In genomic region chr7:1758417-1758858, GRCh38 we compare ENCODE assay signal across 9 cellular contexts.
DNase-seq lines count a peak whose midpoint lies in the region; ATAC-seq and TF ChIP-seq lines count a peak whose summit lies in the region.
"Had no signal": no experiment of that assay in that cellular context is flagged by ENCODE, and none has a peak within 500 bp of the region (broad histone marks: within the 10 kb centered on the region; RNA-seq: fewer than 3 reads in every experiment).

No MANE protein-coding gene starts in this region.

- no peak for TF ChIP-seq POLR2A in gastrocnemius medialis (IDR thresholded peaks at IDR 0.05)

- H3K4me3 ChIP-seq in GM12875 (ENCODE audit: low read depth, low read length) (no peak overlapping the region), fibroblast of pulmonary artery (replicated peaks; ENCODE audit: low read depth, low read length) (no peak overlapping the region), gastrocnemius medialis (no peak overlapping the region)
- H3K4me3 ChIP-seq: dorsolateral prefrontal cortex had no signal

- ATAC-seq in gastrocnemius medialis, result peak; percentile 79 to 82
- ATAC-seq in HG02623 (IDR thresholded peaks at IDR 0.05; ENCODE audit: unreplicated experiment), result no peak
- ATAC-seq in GM18498 (IDR thresholded peaks at IDR 0.05; ENCODE audit: unreplicated experiment), result no peak
- no peak for ATAC-seq in HG03175 (IDR thresholded peaks at IDR 0.05; ENCODE audit: unreplicated experiment)

- intact Hi-C loops in gastrocnemius medialis (cut with DNase I; ENCODE audit: low total_unique reads), result loop anchor here (1.0 kb wide), 2 partner anchors 94 to 179 kb away; no protein-coding TSS in a partner anchor

- no peak overlapping the region for H3K27ac ChIP-seq in gastrocnemius medialis
- H3K27ac ChIP-seq: dorsolateral prefrontal cortex had no signal

- in situ Hi-C loops in gastrocnemius medialis (cut with MboI; ENCODE audit: low sequenced_read_pairs in 4 of 4), result loop anchor here in 2 of 4 donors (25.0 kb wide), 1 partner anchor 171 kb away; no protein-coding TSS in a partner anchor

- no peaks in the 10 kb centered on the region for H3K36me3 ChIP-seq in gastrocnemius medialis

- TF ChIP-seq CTCF in GM12875 (IDR thresholded peaks at IDR 0.05; ENCODE audit: borderline replicate concordance, insufficient read depth, low read depth, low read length) (peak; percentile 60), fibroblast of pulmonary artery (IDR thresholded peaks at IDR 0.05; ENCODE audit: low read length, missing control alignments) (peak; percentile 35), gastrocnemius medialis (IDR thresholded peaks at IDR 0.05 in 4 of 5, conservative IDR thresholded peaks at IDR 0.05 in 1 of 5) (peak; percentile 15 to 72 (median 51))

- DNase-seq in AG08396 (ENCODE audit: low spot score), result peak; percentile 43
- peak; percentile 52 for DNase-seq in RPMI7951 (ENCODE audit: low read depth)
- peak; percentile 35 for DNase-seq in fibroblast of pulmonary artery (ENCODE audit: low read depth)
- no peak for DNase-seq in gastrocnemius medialis

- peaks cover 6% of the 10 kb centered on the region in 2 donors for H3K4me1 ChIP-seq in gastrocnemius medialis

- H3K27me3 ChIP-seq in gastrocnemius medialis, result peaks cover 10 to 27% (median 11%) of the 10 kb centered on the region in 3 donors

- no peaks in the 10 kb centered on the region for H3K9me3 ChIP-seq in gastrocnemius medialis

Comparison
In these comparisons a context has a peak if more than half of its experiments do, and no peak if none do; other contexts are left out.
1. DNase-seq: peak in AG08396 (single experiment), RPMI7951 (single experiment) and fibroblast of pulmonary artery (single experiment); none in gastrocnemius medialis (0 of 2).
2. ATAC-seq: peak in gastrocnemius medialis (2 of 2); none in HG02623 (single experiment), GM18498 (single experiment) and HG03175 (single experiment).
3. Peak in every context shown above with its lines, with median percentiles within 50 percentile points of each other: CTCF ChIP-seq.